ENCODE assay signal across 16 cellular contexts in genomic region chr3:42257007-42257406, GRCh38.
DNase-seq lines count a peak whose midpoint lies in the region; ATAC-seq, FAIRE-seq and TF ChIP-seq lines count a peak whose summit lies in the region.
"Had no signal": no experiment of that assay in that cellular context is flagged by ENCODE, and none has a peak within 500 bp of the region (broad histone marks: within the 10 kb centered on the region; RNA-seq: fewer than 3 reads in every experiment).

No MANE protein-coding gene starts in this region.

- H3K36me3 ChIP-seq in HEK293 (ENCODE audit: control insufficient read depth in 2 of 2, insufficient read depth in 1 of 2, low read length in 2 of 2) = no peaks in the 10 kb centered on the region

- POLR2A ChIA-PET in HEK293 (lab: Yijun Ruan, JAX) = no interaction called here
- POLR2A ChIA-PET in RWPE1 (lab: Yijun Ruan, JAX; ENCODE audit: low non-redundant PET) = no interaction called here

- H3K27ac ChIP-seq in HEK293 (ENCODE audit: extremely low read depth, low read depth, low read length) = no peak overlapping the region
- H3K27ac ChIP-seq in RWPE1 = peak overlapping the region; percentile 84
- peak overlapping the region; percentile 54 for H3K27ac ChIP-seq in epithelial cell of prostate

- no peaks in the 10 kb centered on the region for H3K9me3 ChIP-seq in HEK293 (ENCODE audit: control insufficient read depth, insufficient read depth, low read depth, low read length)
- H3K9me3 ChIP-seq: A549 had no signal

- DNase-seq in DMS79 (lab: John Stamatoyannopoulos, UW) (peak; percentile 9), RWPE1 (ENCODE audit: low spot score) (peak; percentile 68), epithelial cell of prostate (ENCODE audit: low read depth, low spot score) (peak; percentile 67), RCC 7860 (ENCODE audit: low spot score) (no peak)
- DNase-seq in effector CD8-positive, alpha-beta T cell (lab: John Stamatoyannopoulos, UW) = no peak
- DNase-seq: C1 segment of cervical spinal cord, GF-D8, NCI-H1092 treated with DMSO at 0.1 percent for 48 hours, NCI-H510A, T-helper 17 cell had no signal

- H3K4me1 ChIP-seq in HEK293 (ENCODE audit: control insufficient read depth, insufficient read depth, low read length) = no peaks in the 10 kb centered on the region

- H3K4me3 ChIP-seq in HEK293 (ENCODE audit: low read depth, low read length) = no peak overlapping the region
- H3K4me3 ChIP-seq: A549, GM23338 had no signal

- ATAC-seq in HG03460 (IDR thresholded peaks at IDR 0.05; ENCODE audit: unreplicated experiment) (no peak), HG02588 (IDR thresholded peaks at IDR 0.05; ENCODE audit: unreplicated experiment) (no peak)
- ATAC-seq: GM23338, T-helper 17 cell had no signal

- CTCF ChIA-PET in HEK293 (lab: Yijun Ruan, JAX) (interaction anchor here (0.6 kb wide), 1 partner anchor 290 kb away, joined by 3 read pairs; no protein-coding TSS in a partner anchor), RWPE1 (lab: Yijun Ruan, JAX) (interaction anchor here (1.0 kb wide), 1 partner anchor 187 kb away, joined by 3 read pairs; no protein-coding TSS in a partner anchor)

- TF ChIP-seq CTCF in HEK293 (tag by site-specific recombination; IDR thresholded peaks at IDR 0.05) (no peak), RWPE1 (conservative IDR thresholded peaks at IDR 0.05; ENCODE audit: low read depth) (no peak)

- no peak for FAIRE-seq in RCC 7860 (lab: Jason Lieb, UNC)
- FAIRE-seq: A549, GM12891 had no signal

TF ChIP-seq in HEK293, 187 proteins besides CTCF, POLR2A, EP300 and RAD21:
- TF ChIP-seq ZNF19 (tag by site-specific recombination; IDR thresholded peaks at IDR 0.05; ENCODE audit: low read depth) = no peak
- TF ChIP-seq SCRT2 (tag by site-specific recombination; IDR thresholded peaks at IDR 0.05) = 0 out of 2 replicates have a peak, but pooled peaks have one; percentile 35
- TF ChIP-seq ZNF449 (tag by site-specific recombination; IDR thresholded peaks at IDR 0.05) = peak; percentile 98
- no peak for TF ChIP-seq BCL11B (tag by site-specific recombination; IDR thresholded peaks at IDR 0.05; ENCODE audit: low read depth)
TF ChIP-seq in HEK293: peak in this region for 2.

Comparison
In these comparisons a context has a peak if more than half of its experiments do, and no peak if none do; other contexts are left out.
1. DNase-seq: peak in DMS79 (single experiment), RWPE1 (single experiment) and epithelial cell of prostate (single experiment); none in effector CD8-positive, alpha-beta T cell (single experiment) and RCC 7860 (single experiment).